8 cellular contexts compared by ENCODE assay signal in genomic region chr13:97222934-97223710, GRCh38.
DNase-seq lines count a peak whose midpoint lies in the region; ATAC-seq, FAIRE-seq and TF ChIP-seq lines count a peak whose summit lies in the region.

No MANE protein-coding gene starts in this region.

- H3K4me1 Mint-ChIP-seq in central memory CD8-positive, alpha-beta T cell: peaks cover 41% of the 10 kb centered on the region

- no peaks in the 10 kb centered on the region for H4K20me1 ChIP-seq in MM.1S (ENCODE audit: insufficient read depth, low read length)

- peak; percentile 8 for FAIRE-seq in G401.6 (lab: Jason Lieb, UNC)

- H3K9ac ChIP-seq in MM.1S (ENCODE audit: low read length) (peak overlapping the region; percentile 93), mucosa of stomach (ENCODE audit: low read length) (peak overlapping the region; percentile 93)

- DNase-seq in MM.1S (no peak), GM10266 (ENCODE audit: extremely low spot score) (no peak), UCSD-AML1 (lab: John Stamatoyannopoulos, UW; ENCODE audit: unreplicated experiment) (no peak)
- DNase-seq in central memory CD8-positive, alpha-beta T cell (ENCODE audit: low spot score in 2 of 2): no peak

- H3K4me3 Mint-ChIP-seq in central memory CD8-positive, alpha-beta T cell: peak overlapping the region; percentile 91

- H3K36me3 ChIP-seq in MM.1S (replicated peaks; ENCODE audit: insufficient read depth, low read length) (no peaks in the 10 kb centered on the region), mucosa of stomach (ENCODE audit: control insufficient read depth, insufficient read depth, low read length) (no peaks in the 10 kb centered on the region)

- no peaks in the 10 kb centered on the region for H3K27me3 ChIP-seq in MM.1S (replicated peaks; ENCODE audit: insufficient read depth, low read length)
- H3K27me3 ChIP-seq in mucosa of stomach (ENCODE audit: control insufficient read depth, insufficient read depth, low read length): no peaks in the 10 kb centered on the region

- H2AFZ ChIP-seq in MM.1S (ENCODE audit: low read length): no peak overlapping the region

- no peaks in the 10 kb centered on the region for H3K27me3 Mint-ChIP-seq in central memory CD8-positive, alpha-beta T cell

- peak overlapping the region; percentile 99 for H3K27ac Mint-ChIP-seq in central memory CD8-positive, alpha-beta T cell (ENCODE audit: low read depth)

- H3K4me1 ChIP-seq in MM.1S (ENCODE audit: low read length) (peaks cover 20% of the 10 kb centered on the region), mucosa of stomach (ENCODE audit: control insufficient read depth, insufficient read depth, low read length) (peaks cover 44% of the 10 kb centered on the region)

- peak overlapping the region; percentile 93 for H3K27ac ChIP-seq in MM.1S (ENCODE audit: low read length)

- TF ChIP-seq CTCF in MM.1S (IDR thresholded peaks at IDR 0.05; ENCODE audit: low read length) (no peak), GM10266 (IDR thresholded peaks at IDR 0.05; ENCODE audit: control insufficient read depth, insufficient read depth, low read depth, missing control alignments) (no peak)

- H3F3A ChIP-seq in MM.1S (ENCODE audit: insufficient read depth, low read length): peaks cover 46% of the 10 kb centered on the region

- ATAC-seq in central memory CD8-positive, alpha-beta T cell (replicated peaks; ENCODE audit: extremely low read depth, poor library complexity, severe bottlenecking): no peak
- ATAC-seq in GM21515 (IDR thresholded peaks at IDR 0.05; ENCODE audit: unreplicated experiment) (no peak), HG02642 (IDR thresholded peaks at IDR 0.05; ENCODE audit: poor library complexity, unreplicated experiment) (no peak)

- no peaks in the 10 kb centered on the region for H3K9me3 ChIP-seq in MM.1S (replicated peaks; ENCODE audit: insufficient read depth, low read length)
- H3K9me3 ChIP-seq in mucosa of stomach (ENCODE audit: control insufficient read depth, low read length): no peaks in the 10 kb centered on the region

- H3K9me2 ChIP-seq in MM.1S (replicated peaks; ENCODE audit: insufficient read depth, low read length): no peaks in the 10 kb centered on the region

- H3K4me3 ChIP-seq in MM.1S (ENCODE audit: low read length): peak overlapping the region; percentile 75
- peak overlapping the region; percentile 60 for H3K4me3 ChIP-seq in mucosa of stomach (ENCODE audit: low read length)

- peaks cover 60% of the 10 kb centered on the region for H3K79me2 ChIP-seq in MM.1S (ENCODE audit: low read length)

- H3K36me3 Mint-ChIP-seq in central memory CD8-positive, alpha-beta T cell (ENCODE audit: insufficient read depth): peaks cover 14% of the 10 kb centered on the region

- no peaks in the 10 kb centered on the region for H3K9me3 Mint-ChIP-seq in central memory CD8-positive, alpha-beta T cell

- peak overlapping the region; percentile 94 for H3K4me2 ChIP-seq in MM.1S (ENCODE audit: low read depth, low read length)
